8 cellular contexts compared by ENCODE assay signal in genomic region chr3:39052613-39053012, GRCh38. TPM values are rescaled to one million over a fixed set of nuclear protein-coding genes. Genes with fewer than 3 reads are reported as not detected.
DNase-seq lines count a peak whose midpoint lies in the region; ATAC-seq, FAIRE-seq and TF ChIP-seq lines count a peak whose summit lies in the region.

No MANE protein-coding gene starts in this region.

- H3K18ac ChIP-seq in mesenchymal stem cell (ENCODE audit: low read depth in 1 of 2, low read length in 2 of 2) = no peak overlapping the region

- H2BK15ac ChIP-seq in mesenchymal stem cell (ENCODE audit: low read depth, poor library complexity, severe bottlenecking) = no peak overlapping the region

- in situ Hi-C loops in astrocyte of the spinal cord (cut with HindIII; ENCODE audit: low sequenced_read_pairs) = no loop called here

- H4K8ac ChIP-seq in mesenchymal stem cell (ENCODE audit: low read length) = no peak overlapping the region

- H3K27me3 ChIP-seq in left ventricle myocardium inferior (ENCODE audit: low read depth) (no peaks in the 10 kb centered on the region), mesenchymal stem cell (ENCODE audit: control insufficient read depth in 1 of 2, insufficient read depth in 1 of 2, low read length in 2 of 2) (peaks cover 0 to 7% of the 10 kb centered on the region in 2 experiments), aorta (ENCODE audit: control insufficient read depth in 1 of 2, insufficient read depth in 2 of 2, low read length in 1 of 2) (no peaks in the 10 kb centered on the region)

- H3K9ac ChIP-seq in mesenchymal stem cell (ENCODE audit: low read length) = peak overlapping the region; percentile 93

- H2BK5ac ChIP-seq in mesenchymal stem cell (ENCODE audit: low read depth, low read length, poor library complexity, severe bottlenecking) = no peak overlapping the region

- no peak overlapping the region for H3K4ac ChIP-seq in mesenchymal stem cell (ENCODE audit: low read depth in 1 of 2, low read length in 2 of 2)

- H3K4me2 ChIP-seq in mesenchymal stem cell (ENCODE audit: low read length, poor library complexity, severe bottlenecking) = peak overlapping the region; percentile 88

- no peak overlapping the region for H2BK120ac ChIP-seq in mesenchymal stem cell (ENCODE audit: low read depth, low read length)

- TF ChIP-seq CTCF in left ventricle myocardium inferior (IDR thresholded peaks at IDR 0.05; ENCODE audit: borderline replicate concordance) (no peak), astrocyte of the spinal cord (IDR thresholded peaks at IDR 0.05; ENCODE audit: low read depth, low read length) (no peak)

- H3K14ac ChIP-seq in mesenchymal stem cell (ENCODE audit: low read length in 2 of 2) = no peak overlapping the region

- H3K36me3 ChIP-seq in left ventricle myocardium inferior (no peaks in the 10 kb centered on the region), mesenchymal stem cell (ENCODE audit: control insufficient read depth in 1 of 2, insufficient read depth in 2 of 2, low read depth in 1 of 2, low read length in 2 of 2) (no peaks in the 10 kb centered on the region), aorta (ENCODE audit: control insufficient read depth in 1 of 2, insufficient read depth in 2 of 2, low read length in 1 of 2) (no peaks in the 10 kb centered on the region)

- H3K4me1 ChIP-seq in left ventricle myocardium inferior (peaks cover 44% of the 10 kb centered on the region), mesenchymal stem cell (ENCODE audit: control insufficient read depth, insufficient read depth, low read depth, low read length) (peaks cover 1% of the 10 kb centered on the region), aorta (ENCODE audit: control insufficient read depth in 1 of 2, insufficient read depth in 2 of 2, low read length in 2 of 2) (peaks cover 0 to 3% of the 10 kb centered on the region in 2 donors)

- H3K9me3 ChIP-seq in left ventricle myocardium inferior (replicated peaks) (no peaks in the 10 kb centered on the region), mesenchymal stem cell (ENCODE audit: control insufficient read depth, low read length) (no peaks in the 10 kb centered on the region), aorta (ENCODE audit: control insufficient read depth, low read length) (no peaks in the 10 kb centered on the region)

- H2AK5ac ChIP-seq in mesenchymal stem cell (ENCODE audit: low read length, severe bottlenecking) = no peak overlapping the region

- H3K4me3 ChIP-seq in left ventricle myocardium inferior (peak overlapping the region; percentile 100), astrocyte of the spinal cord (ENCODE audit: low read depth, low read length) (peak overlapping the region; percentile 83), mesenchymal stem cell (ENCODE audit: insufficient read depth in 1 of 2, low read depth in 1 of 2, low read length in 2 of 2) (peak overlapping the region; percentile 88 to 92), aorta (ENCODE audit: low read length in 2 of 2) (peak overlapping the region; percentile 88 to 98)

- DNase-seq in left ventricle myocardium inferior = no peak
- no peak for DNase-seq in Right ventricle myocardium inferior (ENCODE audit: missing footprints)
- DNase-seq in astrocyte of the spinal cord (ENCODE audit: low read depth, low spot score) = no peak
- DNase-seq in mesenchymal stem cell = no peak
- DNase-seq in aorta = no peak
- no peak for DNase-seq in germinal center (ENCODE audit: low spot score)
- DNase-seq in HTR-8/SVneo (ENCODE audit: insufficient read length, low spot score) = no peak

- 0% methylated on average over 6 of the region's 12 CpGs for WGBS in mesenchymal stem cell
- 1 to 2% methylated on average over 12 of the region's 12 CpGs for WGBS in aorta, 2 donors

- no peak for ATAC-seq in Right ventricle myocardium inferior
- no peak for ATAC-seq in aorta (ENCODE audit: low FRiP score)
- no peak for ATAC-seq in HG02981 (IDR thresholded peaks at IDR 0.05; ENCODE audit: unreplicated experiment)

- no peak overlapping the region for H2BK12ac ChIP-seq in mesenchymal stem cell (ENCODE audit: low read length in 2 of 2)

- H2AFZ ChIP-seq in mesenchymal stem cell (ENCODE audit: low read depth, low read length) = no peak overlapping the region

- FAIRE-seq in HTR-8/SVneo (lab: Jason Lieb, UNC) = no peak

- H4K91ac ChIP-seq in mesenchymal stem cell (ENCODE audit: low read length) = no peak overlapping the region

- intact Hi-C loops in left ventricle myocardium inferior (cut with micrococcal nuclease) (no loop called here), Right ventricle myocardium inferior (cut with DNase I) (no loop called here), aorta (cut with DNase I) (no loop called here)

- no peak overlapping the region for H3K23ac ChIP-seq in mesenchymal stem cell (ENCODE audit: low read length in 2 of 2)

- H3K79me1 ChIP-seq in mesenchymal stem cell (replicated peaks; ENCODE audit: low read length, poor library complexity, severe bottlenecking) = peaks cover 16% of the 10 kb centered on the region

- peak overlapping the region; percentile 95 for H3K27ac ChIP-seq in left ventricle myocardium inferior (replicated peaks)
- no peak overlapping the region for H3K27ac ChIP-seq in mesenchymal stem cell (ENCODE audit: low read length, poor library complexity, severe bottlenecking)
- no peak overlapping the region for H3K27ac ChIP-seq in aorta (ENCODE audit: low read depth in 1 of 2, low read length in 2 of 2)

RNA-seq across cellular contexts. Expression of gene WDR48, which starts 0.8 kb away (rescaled TPM):
- total RNA-seq in left ventricle myocardium inferior = 33.6 TPM
- total RNA-seq in Right ventricle myocardium inferior = 28.9 TPM
- polyA plus RNA-seq in mesenchymal stem cell (2013, experiment 1 of 2) = 18.1 TPM
- 19.9 TPM for polyA plus RNA-seq in mesenchymal stem cell (2013, experiment 2 of 2)
- 10 to 100 TPM; 27.0 to 39.3 TPM for total RNA-seq in aorta
- polyA plus RNA-seq in aorta = 10 to 100 TPM; 17.3 to 29.7 TPM

RNA-seq across cellular contexts. Expression of gene SCN11A, which starts 0.9 kb away (rescaled TPM):
- total RNA-seq in left ventricle myocardium inferior = 0.05 TPM
- 0.08 TPM for total RNA-seq in Right ventricle myocardium inferior
- polyA plus RNA-seq in mesenchymal stem cell (2013, experiment 1 of 2) = 0.01 TPM
- polyA plus RNA-seq in mesenchymal stem cell (2013, experiment 2 of 2) = 0.01 TPM
- total RNA-seq in aorta = under 1 TPM; 0.16 to 0.93 TPM
- not detected for polyA plus RNA-seq in aorta

RNA-seq across cellular contexts. Expression of gene GORASP1, which starts 54.8 kb away (rescaled TPM):
- total RNA-seq in left ventricle myocardium inferior = 54.0 TPM
- 45.6 TPM for total RNA-seq in Right ventricle myocardium inferior
- 26.3 TPM for polyA plus RNA-seq in mesenchymal stem cell (2013, experiment 1 of 2)
- polyA plus RNA-seq in mesenchymal stem cell (2013, experiment 2 of 2) = 24.9 TPM
- total RNA-seq in aorta = 10 to 100 TPM; 52.3 to 62.2 TPM
- 10 to 100 TPM; 14.7 to 66.3 TPM for polyA plus RNA-seq in aorta

RNA-seq across cellular contexts. Expression of gene TTC21A, which starts 54.9 kb away (rescaled TPM):
- total RNA-seq in left ventricle myocardium inferior = 2.1 TPM
- total RNA-seq in Right ventricle myocardium inferior = 1.2 TPM
- 3.1 TPM for polyA plus RNA-seq in mesenchymal stem cell (2013, experiment 1 of 2)
- 2.8 TPM for polyA plus RNA-seq in mesenchymal stem cell (2013, experiment 2 of 2)
- 10 to 100 TPM in 1 of 2 donors, 1 to 10 TPM in 1; 3.6 to 11.6 TPM for total RNA-seq in aorta
- polyA plus RNA-seq in aorta = 10 to 100 TPM in 1 of 2 donors, 1 to 10 TPM in 1; 1.8 to 15.0 TPM
